ENCODE assay signal across 33 cellular contexts in genomic region chr2:17916584-17916983, GRCh38. TPM values are rescaled to one million over a fixed set of nuclear protein-coding genes. Genes with fewer than 3 reads are reported as not detected.
"Had no signal": no experiment of that assay in that cellular context is flagged by ENCODE, and none has a peak within 500 bp of the region (broad histone marks: within the 10 kb centered on the region; RNA-seq: fewer than 3 reads in every experiment).

No MANE protein-coding gene starts in this region.

- H3K4me1 Mint-ChIP-seq: activated naive CD8-positive, alpha-beta T cell treated with anti-CD3 and anti-CD28 coated beads for 36 hours; naive thymus-derived CD4-positive, alpha-beta T cell had no signal

- H3K4me2 ChIP-seq: hepatocyte had no signal

- ATAC-seq: activated CD8-positive, alpha-beta T cell treated with anti-CD3 and anti-CD28 coated beads for 36 hours; activated T-cell treated with anti-CD3 and anti-CD28 coated beads, Interleukin-2, amount 50 U/mL, for 72 hours; gastroesophageal sphincter; naive thymus-derived CD4-positive, alpha-beta T cell; pancreas had no signal

- H3K9me3 Mint-ChIP-seq: activated B cell treated with CpG ODN at 0.5 μM for 24 hours; activated CD8-positive, alpha-beta T cell treated with anti-CD3 and anti-CD28 coated beads for 36 hours; activated naive CD4-positive, alpha-beta T cell treated with anti-CD3 and anti-CD28 coated beads for 36 hours; activated naive CD8-positive, alpha-beta T cell treated with anti-CD3 and anti-CD28 coated beads for 36 hours; activated T-cell treated with anti-CD3 and anti-CD28 coated beads, Interleukin-2, amount 50 U/mL, for 72 hours; brain; mesothelial cell of epicardium; naive thymus-derived CD4-positive, alpha-beta T cell; neural crest cell; stimulated activated naive B cell treated with anti-CD40 and anti-IgM and Interleukin-4, amounts not matched to agents 10 μg/mL and 1 μg/mL and 100 μg/mL, for 72 hours had no signal

- H3K36me3 Mint-ChIP-seq: activated naive CD8-positive, alpha-beta T cell treated with anti-CD3 and anti-CD28 coated beads for 36 hours; brain; mesothelial cell of epicardium; naive thymus-derived CD4-positive, alpha-beta T cell; stimulated activated naive B cell treated with anti-CD40 and anti-IgM and Interleukin-4, amounts not matched to agents 10 μg/mL and 1 μg/mL and 100 μg/mL, for 72 hours had no signal

- H3K27ac ChIP-seq: adrenal gland, ascending aorta, cardiac muscle cell, colonic mucosa, gastroesophageal sphincter, hepatocyte, pancreas, psoas muscle, sigmoid colon, stomach, thyroid gland, upper lobe of left lung, vagina had no signal

- H3K4me1 ChIP-seq: colonic mucosa, thyroid gland had no signal

- DNase-seq: activated B cell treated with CpG ODN at 0.5 μM for 24 hours; activated CD4-positive, alpha-beta T cell treated with anti-CD3 and anti-CD28 coated beads, Interleukin-2, amount 50 U/mL, for 1 hour; activated CD8-positive, alpha-beta T cell treated with anti-CD3 and anti-CD28 coated beads for 36 hours; activated effector memory CD4-positive, alpha-beta T cell treated with anti-CD3 and anti-CD28 coated beads, Interleukin-2, amount 50 U/mL, for 16 hours; activated naive CD4-positive, alpha-beta T cell treated with anti-CD3 and anti-CD28 coated beads for 36 hours; activated naive CD8-positive, alpha-beta T cell treated with anti-CD3 and anti-CD28 coated beads for 36 hours; activated T-cell treated with anti-CD3 and anti-CD28 coated beads, Interleukin-2, amount 50 U/mL, for 72 hours; adrenal gland; cerebellar nuclear complex; colonic mucosa; effector CD8-positive, alpha-beta T cell; left cardiac atrium; naive thymus-derived CD4-positive, alpha-beta T cell; nucleus accumbens; pancreas; psoas muscle; sigmoid colon; small intestine; stimulated activated CD4-positive, alpha-beta T cell treated with anti-CD3 and anti-CD28 coated beads, Interleukin-1b, Interleukin-23, amount 100 ng/mL, for 48 hours; stimulated activated CD4-positive, alpha-beta T cell treated with anti-CD3 and anti-CD28 coated beads, Interleukin-4, amount 100 ng/mL, for 4 hours; stimulated activated naive B cell treated with anti-CD40 and anti-IgM and Interleukin-4, amounts not matched to agents 10 μg/mL and 1 μg/mL and 100 μg/mL, for 72 hours; stomach; T-helper 2 cell; thyroid gland; upper lobe of left lung had no signal

- H3K4me3 Mint-ChIP-seq: activated B cell treated with CpG ODN at 0.5 μM for 24 hours; activated CD8-positive, alpha-beta T cell treated with anti-CD3 and anti-CD28 coated beads for 36 hours; activated naive CD4-positive, alpha-beta T cell treated with anti-CD3 and anti-CD28 coated beads for 36 hours; activated naive CD8-positive, alpha-beta T cell treated with anti-CD3 and anti-CD28 coated beads for 36 hours; activated T-cell treated with anti-CD3 and anti-CD28 coated beads, Interleukin-2, amount 50 U/mL, for 72 hours; brain; mesothelial cell of epicardium; naive thymus-derived CD4-positive, alpha-beta T cell; neural crest cell; stimulated activated naive B cell treated with anti-CD40 and anti-IgM and Interleukin-4, amounts not matched to agents 10 μg/mL and 1 μg/mL and 100 μg/mL, for 72 hours had no signal

- H3K27me3 ChIP-seq: adrenal gland, ascending aorta, cardiac muscle cell, colonic mucosa, gastroesophageal sphincter, pancreas, sigmoid colon, stomach, thyroid gland, upper lobe of left lung, vagina had no signal

- H3K36me3 ChIP-seq: adrenal gland, ascending aorta, cardiac muscle cell, colonic mucosa, pancreas, sigmoid colon, thyroid gland, vagina had no signal

- H3K79me2 ChIP-seq: hepatocyte had no signal

- H3K4me3 ChIP-seq: adrenal gland, ascending aorta, cardiac muscle cell, colonic mucosa, gastroesophageal sphincter, hepatocyte, pancreas, psoas muscle, sigmoid colon, stomach, thyroid gland, upper lobe of left lung, vagina had no signal

- H2AFZ ChIP-seq: hepatocyte had no signal

- H3K27ac Mint-ChIP-seq: activated B cell treated with CpG ODN at 0.5 μM for 24 hours; activated CD8-positive, alpha-beta T cell treated with anti-CD3 and anti-CD28 coated beads for 36 hours; activated naive CD4-positive, alpha-beta T cell treated with anti-CD3 and anti-CD28 coated beads for 36 hours; activated naive CD8-positive, alpha-beta T cell treated with anti-CD3 and anti-CD28 coated beads for 36 hours; activated T-cell treated with anti-CD3 and anti-CD28 coated beads, Interleukin-2, amount 50 U/mL, for 72 hours; brain; naive thymus-derived CD4-positive, alpha-beta T cell; stimulated activated naive B cell treated with anti-CD40 and anti-IgM and Interleukin-4, amounts not matched to agents 10 μg/mL and 1 μg/mL and 100 μg/mL, for 72 hours had no signal

RNA-seq across cellular contexts. Expression of gene KCNS3, which starts 38.1 kb away (rescaled TPM):
- total RNA-seq: activated CD8-positive, alpha-beta T cell treated with anti-CD3 and anti-CD28 coated beads for 36 hours; activated naive CD8-positive, alpha-beta T cell treated with anti-CD3 and anti-CD28 coated beads for 36 hours; activated T-cell treated with anti-CD3 and anti-CD28 coated beads, Interleukin-2, amount 50 U/mL, for 72 hours; naive thymus-derived CD4-positive, alpha-beta T cell had no signal
- polyA plus RNA-seq: naive thymus-derived CD4-positive, alpha-beta T cell had no signal
